In genomic region chr17:42132941-42133340, GRCh38 we compare ENCODE assay signal across 8 cellular contexts. TPM values are rescaled to one million over a fixed set of nuclear protein-coding genes. Genes with fewer than 3 reads are reported as not detected.
DNase-seq lines count a peak whose midpoint lies in the region; FAIRE-seq and TF ChIP-seq lines count a peak whose summit lies in the region.

No MANE protein-coding gene starts in this region.

- H3K36me3 Mint-ChIP-seq in activated CD4-positive, alpha-beta T cell treated with anti-CD3 and anti-CD28 coated beads, Interleukin-2, amount 10 ng/mL, durations not matched to agents 24 days and 14 days (ENCODE audit: low read depth), result peaks cover 37% of the 10 kb centered on the region
- H3K36me3 Mint-ChIP-seq in activated CD4-positive, alpha-beta memory T cell treated with anti-CD3 and anti-CD28 coated beads for 36 hours, result peaks cover 26% of the 10 kb centered on the region

- intact Hi-C loops in activated CD4-positive, alpha-beta T cell treated with anti-CD3 and anti-CD28 coated beads, Interleukin-2, amount 10 ng/mL, durations not matched to agents 24 days and 14 days (cut with micrococcal nuclease), result no loop called here
- intact Hi-C loops in activated CD4-positive, alpha-beta memory T cell treated with anti-CD3 and anti-CD28 coated beads for 36 hours (cut with micrococcal nuclease), result loop anchor here (2.0 kb wide), 1 partner anchor 22 kb away; the partner anchor contains the start of gene RAB5C

- H3K9me3 Mint-ChIP-seq in activated CD4-positive, alpha-beta T cell treated with anti-CD3 and anti-CD28 coated beads, Interleukin-2, amount 10 ng/mL, durations not matched to agents 24 days and 14 days, result no peaks in the 10 kb centered on the region
- no peaks in the 10 kb centered on the region for H3K9me3 Mint-ChIP-seq in activated CD4-positive, alpha-beta memory T cell treated with anti-CD3 and anti-CD28 coated beads for 36 hours

- no peak for FAIRE-seq in frontal cortex (lab: Jason Lieb, UNC)

- H3K4me1 Mint-ChIP-seq in activated CD4-positive, alpha-beta T cell treated with anti-CD3 and anti-CD28 coated beads, Interleukin-2, amount 10 ng/mL, durations not matched to agents 24 days and 14 days, result peaks cover 51% of the 10 kb centered on the region
- H3K4me1 Mint-ChIP-seq in activated CD4-positive, alpha-beta memory T cell treated with anti-CD3 and anti-CD28 coated beads for 36 hours (ENCODE audit: low read depth), result peaks cover 58% of the 10 kb centered on the region

- no peak for TF ChIP-seq CTCF in GM10266 (IDR thresholded peaks at IDR 0.05; ENCODE audit: control insufficient read depth, insufficient read depth, low read depth, missing control alignments)

- peak overlapping the region; percentile 49 for H3K4me3 Mint-ChIP-seq in activated CD4-positive, alpha-beta T cell treated with anti-CD3 and anti-CD28 coated beads, Interleukin-2, amount 10 ng/mL, durations not matched to agents 24 days and 14 days
- no peak overlapping the region for H3K4me3 Mint-ChIP-seq in activated CD4-positive, alpha-beta memory T cell treated with anti-CD3 and anti-CD28 coated beads for 36 hours

- DNase-seq in activated CD4-positive, alpha-beta T cell treated with anti-CD3 and anti-CD28 coated beads, Interleukin-2, amount 10 ng/mL, durations not matched to agents 24 days and 14 days, result peak; percentile 71
- DNase-seq in activated CD4-positive, alpha-beta T cell treated with anti-CD3 and anti-CD28 coated beads, Interleukin-2, amount 50 U/mL, for 4 hours, result no peak
- DNase-seq in M059J (ENCODE audit: low read depth) (peak; percentile 94), frontal cortex (ENCODE audit: low spot score in 2 of 2) (peak; percentile 59 to 63), renal cortical epithelial cell (ENCODE audit: low read depth) (peak; percentile 95), GM19240 (ENCODE audit: insufficient read length, low spot score) (no peak), GM10266 (ENCODE audit: extremely low spot score) (no peak)
- peak; percentile 69 for DNase-seq in activated CD4-positive, alpha-beta memory T cell treated with anti-CD3 and anti-CD28 coated beads for 36 hours

- H3K27ac Mint-ChIP-seq in activated CD4-positive, alpha-beta T cell treated with anti-CD3 and anti-CD28 coated beads, Interleukin-2, amount 10 ng/mL, durations not matched to agents 24 days and 14 days, result peak overlapping the region; percentile 85
- H3K27ac Mint-ChIP-seq in activated CD4-positive, alpha-beta memory T cell treated with anti-CD3 and anti-CD28 coated beads for 36 hours, result peak overlapping the region; percentile 77

- POLR2A ChIA-PET in activated CD4-positive, alpha-beta memory T cell treated with anti-CD3 and anti-CD28 coated beads for 36 hours (lab: Charles Lee), result interaction anchor here (1.6 kb wide), 1 partner anchor 155 kb away, joined by 3 read pairs; no protein-coding TSS in a partner anchor

- no peaks in the 10 kb centered on the region for H3K27me3 Mint-ChIP-seq in activated CD4-positive, alpha-beta T cell treated with anti-CD3 and anti-CD28 coated beads, Interleukin-2, amount 10 ng/mL, durations not matched to agents 24 days and 14 days
- H3K27me3 Mint-ChIP-seq in activated CD4-positive, alpha-beta memory T cell treated with anti-CD3 and anti-CD28 coated beads for 36 hours, result no peaks in the 10 kb centered on the region

- CTCF ChIA-PET in activated CD4-positive, alpha-beta memory T cell treated with anti-CD3 and anti-CD28 coated beads for 36 hours (lab: Charles Lee), result interaction anchor here (1.3 to 3.9 kb wide), 2 partner anchors 48 to 65 kb away, joined by 3 to 14 read pairs; partner anchors contain the start of gene KCNH4

RNA-seq across cellular contexts. Expression of gene HSPB9, which starts 10.3 kb away (rescaled TPM):
- not detected in 2 replicates for total RNA-seq in activated CD4-positive, alpha-beta T cell treated with anti-CD3 and anti-CD28 coated beads, Interleukin-2, amount 10 ng/mL, durations not matched to agents 24 days and 14 days
- total RNA-seq in M059J (2014; rRNA removed; shearing (Covaris generic)), result not detected in 2 replicates
- total RNA-seq in activated CD4-positive, alpha-beta memory T cell treated with anti-CD3 and anti-CD28 coated beads for 36 hours, result not detected
- total RNA-seq in frontal cortex (under 0.01 TPM), renal cortical epithelial cell (not detected in 2 replicates)

RNA-seq across cellular contexts. Expression of gene KAT2A, which starts 11.8 kb away (rescaled TPM):
- total RNA-seq in activated CD4-positive, alpha-beta T cell treated with anti-CD3 and anti-CD28 coated beads, Interleukin-2, amount 10 ng/mL, durations not matched to agents 24 days and 14 days, result 76.6 and 77.4 TPM in 2 replicates
- total RNA-seq in M059J (2014; rRNA removed; shearing (Covaris generic)), result 5.7 and 8.6 TPM in 2 replicates
- total RNA-seq in activated CD4-positive, alpha-beta memory T cell treated with anti-CD3 and anti-CD28 coated beads for 36 hours, result 10 to 100 TPM; 38.6 to 41.0 TPM
- total RNA-seq in frontal cortex (10.2 TPM), renal cortical epithelial cell (3.5 and 15.4 TPM in 2 replicates)

RNA-seq across cellular contexts. Expression of gene DHX58, which starts 20.4 kb away (rescaled TPM):
- total RNA-seq in activated CD4-positive, alpha-beta T cell treated with anti-CD3 and anti-CD28 coated beads, Interleukin-2, amount 10 ng/mL, durations not matched to agents 24 days and 14 days, result 22.9 and 25.8 TPM in 2 replicates
- total RNA-seq in M059J (2014; rRNA removed; shearing (Covaris generic)), result 22.3 TPM in 2 replicates
- 10 to 100 TPM; 38.1 to 38.4 TPM for total RNA-seq in activated CD4-positive, alpha-beta memory T cell treated with anti-CD3 and anti-CD28 coated beads for 36 hours
- total RNA-seq in frontal cortex (0.82 TPM), renal cortical epithelial cell (9.3 and 15.5 TPM in 2 replicates)

RNA-seq across cellular contexts. Expression of gene RAB5C, which starts 21.8 kb away (rescaled TPM):
- total RNA-seq in activated CD4-positive, alpha-beta T cell treated with anti-CD3 and anti-CD28 coated beads, Interleukin-2, amount 10 ng/mL, durations not matched to agents 24 days and 14 days, result 55.8 and 64.6 TPM in 2 replicates
- total RNA-seq in M059J (2014; rRNA removed; shearing (Covaris generic)), result 135 and 138 TPM in 2 replicates
- total RNA-seq in activated CD4-positive, alpha-beta memory T cell treated with anti-CD3 and anti-CD28 coated beads for 36 hours, result 10 to 100 TPM; 47.8 to 52.4 TPM
- total RNA-seq in frontal cortex (39.1 TPM), renal cortical epithelial cell (83.9 and 129 TPM in 2 replicates)

RNA-seq across cellular contexts. Expression of gene ZNF385C, which starts 34.7 kb away (rescaled TPM):
- 0.16 TPM in 1 of 2 replicates, not detected in the other for total RNA-seq in activated CD4-positive, alpha-beta T cell treated with anti-CD3 and anti-CD28 coated beads, Interleukin-2, amount 10 ng/mL, durations not matched to agents 24 days and 14 days
- 0.81 TPM in 1 of 2 replicates, not detected in the other for total RNA-seq in M059J (2014; rRNA removed; shearing (Covaris generic))
- under 1 TPM in 1 of 2 experiments, not detected in 1; 0.10 TPM for total RNA-seq in activated CD4-positive, alpha-beta memory T cell treated with anti-CD3 and anti-CD28 coated beads for 36 hours
- total RNA-seq in frontal cortex (0.41 TPM), renal cortical epithelial cell (0.10 TPM in 1 of 2 replicates, not detected in the other)

Comparison
In these comparisons a context has a peak if more than half of its experiments do, and no peak if none do; other contexts are left out.
1. DNase-seq: peak in activated CD4-positive, alpha-beta T cell treated with anti-CD3 and anti-CD28 coated beads, Interleukin-2, amount 10 ng/mL, durations not matched to agents 24 days and 14 days (single experiment), M059J (single experiment), activated CD4-positive, alpha-beta memory T cell treated with anti-CD3 and anti-CD28 coated beads for 36 hours (single experiment), frontal cortex (2 of 2) and renal cortical epithelial cell (single experiment); none in activated CD4-positive, alpha-beta T cell treated with anti-CD3 and anti-CD28 coated beads, Interleukin-2, amount 50 U/mL, for 4 hours (0 of 2), GM19240 (single experiment) and GM10266 (single experiment).